8 cellular contexts compared by ENCODE assay signal in the genomic region with DNA sequence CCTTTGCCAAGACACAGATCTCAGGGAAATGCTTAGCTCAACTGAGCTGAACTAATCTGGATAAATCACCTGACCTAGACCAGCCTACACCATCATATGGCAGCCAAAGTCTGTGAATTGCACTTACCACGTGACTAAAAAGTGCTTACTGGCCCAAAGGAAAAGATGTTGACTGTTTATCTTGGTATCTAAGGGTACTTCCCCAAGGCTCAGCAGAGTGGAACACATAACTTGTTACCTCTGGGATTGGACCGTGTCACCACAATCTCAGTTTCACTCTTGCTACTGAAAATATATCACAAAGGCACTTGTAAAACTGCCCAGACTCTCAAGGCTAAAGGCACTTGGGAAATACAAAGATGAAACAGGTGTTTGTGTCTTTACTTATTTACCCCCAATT. TPM values are rescaled to one million over a fixed set of nuclear protein-coding genes. Genes with fewer than 3 reads are reported as not detected.
DNase-seq lines count a peak whose midpoint lies in the region; ATAC-seq, FAIRE-seq and TF ChIP-seq lines count a peak whose summit lies in the region.
"Not testable (repeated sequence)": the region's sequence is repeated elsewhere in the genome, so short reads cannot be mapped to it uniquely, and the experiment has no call there.

No MANE protein-coding gene starts in this region.

- H3K36me3 ChIP-seq in left ventricle myocardium inferior; small intestine (ENCODE audit: control insufficient read depth in 2 of 2, insufficient read depth in 2 of 2, low read length in 2 of 2): not testable (repeated sequence)

- H3K9me3 Mint-ChIP-seq in activated T-helper 1 cell treated with anti-CD3 and anti-CD28 coated beads, Interleukin-12 subunit alpha, Interleukin-12 subunit beta, Interleukin-2, Interleukin-4 antibody, amounts not matched to agents 30 ng/mL and 10 ng/mL and 1 ng/mL, durations not matched to agents 14 hours and 24 hours and 36 hours: not testable (repeated sequence)

- H3K36me3 Mint-ChIP-seq in activated T-helper 1 cell treated with anti-CD3 and anti-CD28 coated beads, Interleukin-12 subunit alpha, Interleukin-12 subunit beta, Interleukin-2, Interleukin-4 antibody, amounts not matched to agents 30 ng/mL and 10 ng/mL and 1 ng/mL, durations not matched to agents 14 hours and 24 hours and 36 hours (ENCODE audit: low read depth): not testable (repeated sequence)

- H3K4me1 Mint-ChIP-seq in activated T-helper 1 cell treated with anti-CD3 and anti-CD28 coated beads, Interleukin-12 subunit alpha, Interleukin-12 subunit beta, Interleukin-2, Interleukin-4 antibody, amounts not matched to agents 30 ng/mL and 10 ng/mL and 1 ng/mL, durations not matched to agents 14 hours and 24 hours and 36 hours (ENCODE audit: low read depth): peaks cover 36% of the 10 kb centered on the region

- in situ Hi-C loops in Caki2 (cut with HindIII; ENCODE audit: low pct_unique_long_range_greater_than_20kb, low sequenced_read_pairs): not testable (repeated sequence)

- intact Hi-C loops in activated T-helper 1 cell treated with anti-CD3 and anti-CD28 coated beads, Interleukin-12 subunit alpha, Interleukin-12 subunit beta, Interleukin-2, Interleukin-4 antibody, amounts not matched to agents 30 ng/mL and 10 ng/mL and 1 ng/mL, durations not matched to agents 14 hours and 24 hours and 36 hours (cut with micrococcal nuclease): loop anchor here (1.0 to 2.0 kb wide), 2 partner anchors 45 to 435 kb away; no protein-coding TSS in a partner anchor
- intact Hi-C loops in left ventricle myocardium inferior (cut with micrococcal nuclease): not testable (repeated sequence)

- ATAC-seq in GM19025 (IDR thresholded peaks at IDR 0.05; ENCODE audit: low read depth, unreplicated experiment) (peak; percentile 95), GM21717 (IDR thresholded peaks at IDR 0.05; ENCODE audit: unreplicated experiment) (peak; percentile 87), HG03095 (IDR thresholded peaks at IDR 0.05; ENCODE audit: unreplicated experiment) (peak; percentile 91)

- peaks cover 34% of the 10 kb centered on the region for H3K27me3 Mint-ChIP-seq in activated T-helper 1 cell treated with anti-CD3 and anti-CD28 coated beads, Interleukin-12 subunit alpha, Interleukin-12 subunit beta, Interleukin-2, Interleukin-4 antibody, amounts not matched to agents 30 ng/mL and 10 ng/mL and 1 ng/mL, durations not matched to agents 14 hours and 24 hours and 36 hours (ENCODE audit: insufficient read depth)

- H3K27me3 ChIP-seq in left ventricle myocardium inferior (ENCODE audit: low read depth); small intestine (ENCODE audit: control insufficient read depth in 2 of 2, insufficient read depth in 2 of 2, low read length in 2 of 2): not testable (repeated sequence)

- H3K4me3 Mint-ChIP-seq in activated T-helper 1 cell treated with anti-CD3 and anti-CD28 coated beads, Interleukin-12 subunit alpha, Interleukin-12 subunit beta, Interleukin-2, Interleukin-4 antibody, amounts not matched to agents 30 ng/mL and 10 ng/mL and 1 ng/mL, durations not matched to agents 14 hours and 24 hours and 36 hours: not testable (repeated sequence)

- DNase-seq in Caki2 (ENCODE audit: low read depth): peak; percentile 74
- DNase-seq in MV-4-11 (lab: John Stamatoyannopoulos, UW): peak; percentile 22
- DNase-seq in activated T-helper 1 cell treated with anti-CD3 and anti-CD28 coated beads, Interleukin-12 subunit alpha, Interleukin-12 subunit beta, Interleukin-2, Interleukin-4 antibody, amounts not matched to agents 30 ng/mL and 10 ng/mL and 1 ng/mL, durations not matched to agents 14 hours and 24 hours and 36 hours (ENCODE audit: low spot score): peak; percentile 45
- DNase-seq in left ventricle myocardium inferior: not testable (repeated sequence)
- DNase-seq in small intestine: peak; percentile 79

- H3K27ac ChIP-seq in left ventricle myocardium inferior (replicated peaks) (peak overlapping the region; percentile 3), small intestine (ENCODE audit: low read depth in 1 of 2, low read length in 1 of 2) (peak overlapping the region in 1 of 2 donors; percentile 39)

- H3K27ac Mint-ChIP-seq in activated T-helper 1 cell treated with anti-CD3 and anti-CD28 coated beads, Interleukin-12 subunit alpha, Interleukin-12 subunit beta, Interleukin-2, Interleukin-4 antibody, amounts not matched to agents 30 ng/mL and 10 ng/mL and 1 ng/mL, durations not matched to agents 14 hours and 24 hours and 36 hours: peak overlapping the region; percentile 74

- not testable (repeated sequence) for FAIRE-seq in small intestine (lab: Jason Lieb, UNC)

- 0 to 9% (median 5%) methylated on average over 2 of the region's 2 CpGs for WGBS in small intestine, 3 donors

- H3K4me1 ChIP-seq in left ventricle myocardium inferior; small intestine (ENCODE audit: control insufficient read depth in 2 of 2, insufficient read depth in 1 of 2, low read depth in 1 of 2, low read length in 1 of 2): not testable (repeated sequence)

- not testable (repeated sequence) for H3K4me3 ChIP-seq in left ventricle myocardium inferior; small intestine (ENCODE audit: low read depth in 1 of 2, low read length in 2 of 2)

- TF ChIP-seq CTCF in left ventricle myocardium inferior (IDR thresholded peaks at IDR 0.05; ENCODE audit: borderline replicate concordance): not testable (repeated sequence)

- H3K9me3 ChIP-seq in left ventricle myocardium inferior (replicated peaks); small intestine (ENCODE audit: control insufficient read depth, low read depth): not testable (repeated sequence)

RNA-seq across cellular contexts. Expression of a gene that starts 18.8 kb away (rescaled TPM):
- total RNA-seq in Caki2 (2014; rRNA removed; shearing (Covaris generic); ENCODE audit: low replicate concordance): 16.2 and 19.2 TPM in 2 replicates
- total RNA-seq in activated T-helper 1 cell treated with anti-CD3 and anti-CD28 coated beads, Interleukin-12 subunit alpha, Interleukin-12 subunit beta, Interleukin-2, Interleukin-4 antibody, amounts not matched to agents 30 ng/mL and 10 ng/mL and 1 ng/mL, durations not matched to agents 14 hours and 24 hours and 36 hours: 22.2 and 22.6 TPM in 2 replicates
- 20.3 TPM for total RNA-seq in left ventricle myocardium inferior
- polyA plus RNA-seq in small intestine: 10 to 100 TPM; 21.9 to 53.9 (median 32.2) TPM

RNA-seq across cellular contexts. Expression of a gene that starts 26.9 kb away (rescaled TPM):
- 48.2 and 63.5 TPM in 2 replicates for total RNA-seq in Caki2 (2014; rRNA removed; shearing (Covaris generic); ENCODE audit: low replicate concordance)
- total RNA-seq in activated T-helper 1 cell treated with anti-CD3 and anti-CD28 coated beads, Interleukin-12 subunit alpha, Interleukin-12 subunit beta, Interleukin-2, Interleukin-4 antibody, amounts not matched to agents 30 ng/mL and 10 ng/mL and 1 ng/mL, durations not matched to agents 14 hours and 24 hours and 36 hours: 1.3 and 2.2 TPM in 2 replicates
- total RNA-seq in left ventricle myocardium inferior: 100 TPM
- polyA plus RNA-seq in small intestine: 10 to 100 TPM; 57.8 to 64.9 (median 59.7) TPM

Comparison
In these comparisons a context has a peak if more than half of its experiments do, and no peak if none do; other contexts are left out.
1. RNA of a gene that starts 26.9 kb away (total RNA-seq): 100 TPM in left ventricle myocardium inferior (single experiment) and 48.2 to 63.5 TPM in Caki2; 1.3 to 2.2 TPM in activated T-helper 1 cell treated with anti-CD3 and anti-CD28 coated beads, Interleukin-12 subunit alpha, Interleukin-12 subunit beta, Interleukin-2, Interleukin-4 antibody, amounts not matched to agents 30 ng/mL and 10 ng/mL and 1 ng/mL, durations not matched to agents 14 hours and 24 hours and 36 hours; every median in the first group is over 10 times any median in the second.
2. Peak in every context shown above with its lines, with median percentiles within 50 percentile points of each other: ATAC-seq.